ENCODE assay signal across 17 cellular contexts in the genomic region with DNA sequence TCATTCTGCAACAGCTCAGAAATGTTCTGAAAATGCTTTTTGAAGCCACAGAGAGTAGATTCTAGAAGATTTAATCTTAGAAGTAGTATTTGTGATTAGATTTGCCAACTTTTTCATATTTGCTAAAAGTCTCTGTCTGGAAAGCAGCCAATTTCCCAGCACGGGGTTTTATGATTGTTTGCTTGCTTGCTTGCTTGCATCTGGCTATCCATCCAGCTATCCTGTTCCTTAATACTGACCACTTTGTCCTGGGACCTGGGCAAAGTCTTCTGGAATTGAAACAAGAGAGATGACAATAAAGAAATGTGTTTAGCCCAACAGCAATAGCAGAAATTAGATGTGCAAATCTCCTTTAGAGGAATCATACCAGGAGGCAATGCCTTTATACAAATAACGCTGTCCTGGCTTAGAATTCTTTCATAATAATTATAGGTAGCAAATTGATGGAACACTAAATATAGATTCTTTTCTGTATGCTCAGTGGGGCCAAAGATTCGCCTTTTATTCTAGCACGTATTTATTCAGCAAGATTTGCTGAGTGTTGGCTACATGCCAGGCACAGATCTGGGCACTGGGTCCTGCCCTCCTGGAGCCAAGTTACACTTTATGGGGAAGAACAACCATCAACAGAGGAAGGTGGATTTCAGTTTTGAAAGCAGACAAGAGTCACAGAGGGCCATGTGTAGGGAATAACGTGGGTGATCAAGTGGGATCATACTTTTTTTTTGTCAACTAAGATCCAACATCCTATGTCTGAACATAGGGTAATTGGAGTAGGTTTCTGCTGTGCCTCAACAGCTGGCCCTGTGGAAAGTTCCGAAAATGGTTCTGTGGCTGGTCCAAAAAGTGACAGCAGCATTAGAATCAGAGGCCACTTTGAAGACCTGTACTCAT. TPM values are rescaled to one million over a fixed set of nuclear protein-coding genes. Genes with fewer than 3 reads are reported as not detected.
DNase-seq lines count a peak whose midpoint lies in the region; ATAC-seq, FAIRE-seq and TF ChIP-seq lines count a peak whose summit lies in the region.
"Had no signal": no experiment of that assay in that cellular context is flagged by ENCODE, and none has a peak within 500 bp of the region (broad histone marks: within the 10 kb centered on the region; RNA-seq: fewer than 3 reads in every experiment).

No MANE protein-coding gene starts in this region.

- intact Hi-C loops in right lobe of liver (cut with DNase I), result no loop called here

- WGBS in right lobe of liver (ENCODE audit: insufficient coverage, low coverage, low lambda C conversion rate, missing lambda C conversion rate), result 14% methylated on average over 5 of the region's 6 CpGs

- no peak for TF ChIP-seq POLR2A in right lobe of liver (IDR thresholded peaks at IDR 0.05)

- H3K9me3 Mint-ChIP-seq in activated T-helper 17 cell treated with anti-CD3 and anti-CD28 coated beads, Interleukin-2, amount 50 U/mL, for 72 hours, result no peaks in the 10 kb centered on the region
- H3K9me3 Mint-ChIP-seq: HFFc6 had no signal

- H3K36me3 Mint-ChIP-seq in activated T-helper 17 cell treated with anti-CD3 and anti-CD28 coated beads, Interleukin-2, amount 50 U/mL, for 72 hours (ENCODE audit: low read depth), result no peaks in the 10 kb centered on the region

- H3K9me3 ChIP-seq in right lobe of liver, result no peaks in the 10 kb centered on the region

- TF ChIP-seq CTCF in C4-2B (conservative IDR thresholded peaks at IDR 0.05), result no peak
- no peak for TF ChIP-seq CTCF in right lobe of liver (IDR thresholded peaks at IDR 0.05)

- no peaks in the 10 kb centered on the region for H3K36me3 ChIP-seq in right lobe of liver

- no peak for FAIRE-seq in urothelium cell line (lab: Jason Lieb, UNC)

- peaks cover 0 to 23% (median 7%) of the 10 kb centered on the region in 4 donors for H3K4me1 ChIP-seq in right lobe of liver

- H3K27ac ChIP-seq in C4-2B (peak overlapping the region; percentile 95; the same call in 1 of the 2 replicates), right lobe of liver (peak overlapping the region in 1 of 3 donors; percentile 12)

- no peak overlapping the region for H3K4me3 Mint-ChIP-seq in activated T-helper 17 cell treated with anti-CD3 and anti-CD28 coated beads, Interleukin-2, amount 50 U/mL, for 72 hours
- H3K4me3 Mint-ChIP-seq: HFFc6 had no signal

- peak; percentile 56 to 77 (median 66) for ATAC-seq in right lobe of liver
- no peak for ATAC-seq in activated T-helper 17 cell treated with anti-CD3 and anti-CD28 coated beads, Interleukin-2, amount 50 U/mL, for 72 hours (replicated peaks)
- ATAC-seq: activated CD4-positive, CD25-positive, alpha-beta regulatory T cell treated with anti-CD3 and anti-CD28 coated beads, Interleukin-2, amount 50 U/mL, for 24 hours; stimulated activated naive CD8-positive, alpha-beta T cell treated with anti-CD3 and anti-CD28 coated beads, Interleukin-15, Interleukin-2, amounts not matched to agents 100 U/mL and 50 U/mL, for 24 hours had no signal

- H3K4me1 Mint-ChIP-seq in activated T-helper 17 cell treated with anti-CD3 and anti-CD28 coated beads, Interleukin-2, amount 50 U/mL, for 72 hours, result peaks cover 10% of the 10 kb centered on the region

- H3K27me3 ChIP-seq in right lobe of liver, result no peaks in the 10 kb centered on the region

- H3K4me3 ChIP-seq in right lobe of liver, result no peak overlapping the region

- no peak overlapping the region for H3K27ac Mint-ChIP-seq in activated T-helper 17 cell treated with anti-CD3 and anti-CD28 coated beads, Interleukin-2, amount 50 U/mL, for 72 hours
- H3K27ac Mint-ChIP-seq: HFFc6 had no signal

- H3K27me3 Mint-ChIP-seq in activated T-helper 17 cell treated with anti-CD3 and anti-CD28 coated beads, Interleukin-2, amount 50 U/mL, for 72 hours, result no peaks in the 10 kb centered on the region

- peak; percentile 45 for DNase-seq in HuH-7 (ENCODE audit: low spot score)
- peak; percentile 62 for DNase-seq in NCI-H748 treated with DMSO at 0.1 percent for 48 hours (lab: John Stamatoyannopoulos, UW)
- peak; percentile 55 to 69 (median 65) for DNase-seq in right lobe of liver
- DNase-seq in activated T-cell treated with anti-CD3 and anti-CD28 coated beads, Interleukin-2, amount 50 U/mL, for 48 hours, result no peak
- no peak for DNase-seq in urothelium cell line (ENCODE audit: low spot score)
- DNase-seq in activated naive CD4-positive, alpha-beta T cell (lab: John Stamatoyannopoulos, UW), result no peak
- DNase-seq: activated naive CD4-positive, alpha-beta T cell treated with anti-CD3 and anti-CD28 coated beads, Interleukin-2, amount 50 U/mL, for 16 hours; HFFc6; IMR-90; NCI-H1048; Right ventricle myocardium superior; stimulated activated naive CD8-positive, alpha-beta T cell treated with anti-CD3 and anti-CD28 coated beads, Interleukin-15, Interleukin-2, amounts not matched to agents 100 U/mL and 50 U/mL, for 24 hours had no signal

RNA-seq across cellular contexts. Expression of gene MYBPC1, which starts 25.3 kb away (rescaled TPM):
- 1 to 10 TPM in 2 of 6 experiments, under 1 TPM in 3, not detected in 1; 0.07 to 6.3 (median 0.66) TPM for total RNA-seq in right lobe of liver
- total RNA-seq in activated T-helper 17 cell treated with anti-CD3 and anti-CD28 coated beads, Interleukin-2, amount 50 U/mL, for 72 hours, result not detected
- total RNA-seq: fibroblast of lung, HFFc6, IMR-90, omental fat pad had no signal

Comparison
In these comparisons a context has a peak if more than half of its experiments do, and no peak if none do; other contexts are left out.
1. DNase-seq: peak in HuH-7 (single experiment), NCI-H748 treated with DMSO at 0.1 percent for 48 hours (single experiment) and right lobe of liver (3 of 3); none in activated T-cell treated with anti-CD3 and anti-CD28 coated beads, Interleukin-2, amount 50 U/mL, for 48 hours (0 of 2), urothelium cell line (single experiment) and activated naive CD4-positive, alpha-beta T cell (0 of 4).